In genomic region chr14:96889091-96889490, GRCh38 we compare ENCODE assay signal across 14 cellular contexts.
DNase-seq lines count a peak whose midpoint lies in the region; ATAC-seq lines count a peak whose summit lies in the region.
"Had no signal": no experiment of that assay in that cellular context is flagged by ENCODE, and none has a peak within 500 bp of the region (broad histone marks: within the 10 kb centered on the region; RNA-seq: fewer than 3 reads in every experiment).

No MANE protein-coding gene starts in this region.

- ATAC-seq in GM18511 (IDR thresholded peaks at IDR 0.05; ENCODE audit: unreplicated experiment) = no peak
- ATAC-seq: HepG2, Panc1 had no signal

- DNase-seq in DMS79 treated with DMSO at 0.1 percent for 48 hours (lab: John Stamatoyannopoulos, UW) = peak; percentile 95
- DNase-seq in NCI-H446 (lab: John Stamatoyannopoulos, UW) = peak; percentile 27 to 39
- peak; percentile 22 for DNase-seq in astrocyte of the hippocampus (ENCODE audit: low read depth, low spot score)
- peak; percentile 57 for DNase-seq in retina
- DNase-seq in NCI-H187 (lab: John Stamatoyannopoulos, UW) = no peak
- DNase-seq in NCI-H526 treated with DMSO at 0.1 percent for 48 hours (lab: John Stamatoyannopoulos, UW) = no peak
- DNase-seq: CD4-positive, alpha-beta memory T cell; GF-D8; KG1; NCI-H1436; T-helper 1 cell had no signal

Comparison
In these comparisons a context has a peak if more than half of its experiments do, and no peak if none do; other contexts are left out.
1. DNase-seq: peak in DMS79 treated with DMSO at 0.1 percent for 48 hours (single experiment), NCI-H446 (2 of 2), astrocyte of the hippocampus (single experiment) and retina (single experiment); none in NCI-H187 (0 of 2) and NCI-H526 treated with DMSO at 0.1 percent for 48 hours (single experiment).